In genomic region chr3:124829175-124829818, GRCh38 we compare ENCODE assay signal across 1 cellular context.
TF ChIP-seq lines count a peak whose summit lies in the region.

No MANE protein-coding gene starts in this region.

TF ChIP-seq in IMR-90, 13 proteins besides CTCF, POLR2A, EP300 and RAD21 (continued from another document):
- no peak for TF ChIP-seq NFE2L2 (IDR thresholded peaks at IDR 0.05; ENCODE audit: low read depth, low read length)
